In genomic region chr17:35809855-35810461, GRCh38 we compare ENCODE assay signal across 1 cellular context.
TF ChIP-seq lines count a peak whose summit lies in the region.

No MANE protein-coding gene starts in this region.

TF ChIP-seq in GM12878, 131 proteins besides CTCF, POLR2A, EP300 and RAD21:
- TF ChIP-seq EGR1 (IDR thresholded peaks at IDR 0.05; ENCODE audit: borderline replicate concordance in 1 of 2, low read depth in 2 of 2, low read length in 2 of 2) (no peak), POLR2AphosphoS5 (IDR thresholded peaks at IDR 0.05; ENCODE audit: low read length) (0 out of 2 replicates have a peak, but pooled peaks have one; percentile 4), WRNIP1 (IDR thresholded peaks at IDR 0.05; ENCODE audit: borderline replicate concordance, low read depth, low read length) (0 out of 2 replicates have a peak, but pooled peaks have one; percentile 23)
